Comparison of ENCODE assay signal across 12 cellular contexts in genomic region chr14:101364503-101365328, GRCh38.
A peak's percentile ranks its signal among the peaks of the same experiment; 100 is the strongest.
DNase-seq lines count a peak whose midpoint lies in the region; ATAC-seq and TF ChIP-seq lines count a peak whose summit lies in the region.
"Had no signal": no experiment of that assay in that cellular context is flagged by ENCODE, and none has a peak within 500 bp of the region (broad histone marks: within the 10 kb centered on the region; RNA-seq: fewer than 3 reads in every experiment).

No MANE protein-coding gene starts in this region.

- DNase-seq in Peyer's patch (peak in 1 of 3 donors; percentile 72), HK-2 (ENCODE audit: unreplicated experiment) (no peak), T-helper 1 cell (no peak), NCI-H748 treated with DMSO at 0.1 percent for 48 hours (lab: John Stamatoyannopoulos, UW) (no peak)
- DNase-seq in effector memory CD8-positive, alpha-beta T cell, result no peak
- DNase-seq: CD8-positive, alpha-beta memory T cell; natural killer cell; stimulated activated naive B cell treated with anti-CD40 and anti-IgM and Interleukin-4, amounts not matched to agents 10 μg/mL and 1 μg/mL and 100 μg/mL, for 72 hours had no signal

- H3K36me3 ChIP-seq in Peyer's patch (no peaks in the 10 kb centered on the region), esophagus (ENCODE audit: control insufficient read depth in 2 of 2, insufficient read depth in 2 of 2, low read length in 1 of 2) (no peaks in the 10 kb centered on the region), subcutaneous abdominal adipose tissue (ENCODE audit: control insufficient read depth in 5 of 5, insufficient read depth in 5 of 5, low read length in 5 of 5) (no peaks in the 10 kb centered on the region)

- H3K27ac ChIP-seq in Peyer's patch (peak overlapping the region; percentile 32 to 78 (median 59)), esophagus (ENCODE audit: low read depth in 2 of 2, low read length in 1 of 2) (peak overlapping the region; percentile 65 to 78), subcutaneous abdominal adipose tissue (ENCODE audit: low read depth, low read length) (peak overlapping the region; percentile 30)

- peak overlapping the region; percentile 89 to 95 (median 91) for H3K27ac Mint-ChIP-seq in nephron
- no peak overlapping the region for H3K27ac Mint-ChIP-seq in effector memory CD8-positive, alpha-beta T cell
- H3K27ac Mint-ChIP-seq: CD8-positive, alpha-beta memory T cell; natural killer cell; stimulated activated naive B cell treated with anti-CD40 and anti-IgM and Interleukin-4, amounts not matched to agents 10 μg/mL and 1 μg/mL and 100 μg/mL, for 72 hours; T-helper 1 cell treated with Interleukin-12 subunit alpha and Interleukin-12 subunit beta and Interleukin-4 antibody, amounts not matched to agents 30 μg/mL and 1 μg/mL, for 36 hours had no signal

- TF ChIP-seq CTCF in Peyer's patch (IDR thresholded peaks at IDR 0.05), result no peak
- TF ChIP-seq CTCF in nephron (IDR thresholded peaks at IDR 0.05; ENCODE audit: unreplicated experiment in 3 of 3), result no peak

- H3K9me3 ChIP-seq in Peyer's patch, result no peaks in the 10 kb centered on the region
- H3K9me3 ChIP-seq in esophagus (ENCODE audit: control insufficient read depth in 2 of 2, insufficient read depth in 1 of 2, low read depth in 1 of 2, low read length in 1 of 2), result peaks cover 0 to 3% of the 10 kb centered on the region in 2 donors
- H3K9me3 ChIP-seq in subcutaneous abdominal adipose tissue (ENCODE audit: control insufficient read depth in 5 of 5, low read length in 5 of 5), result no peaks in the 10 kb centered on the region

- H3K4me3 Mint-ChIP-seq in nephron, result peak overlapping the region; percentile 29 to 68 (median 36)
- no peak overlapping the region for H3K4me3 Mint-ChIP-seq in effector memory CD8-positive, alpha-beta T cell
- H3K4me3 Mint-ChIP-seq: CD8-positive, alpha-beta memory T cell; natural killer cell; stimulated activated naive B cell treated with anti-CD40 and anti-IgM and Interleukin-4, amounts not matched to agents 10 μg/mL and 1 μg/mL and 100 μg/mL, for 72 hours; T-helper 1 cell treated with Interleukin-12 subunit alpha and Interleukin-12 subunit beta and Interleukin-4 antibody, amounts not matched to agents 30 μg/mL and 1 μg/mL, for 36 hours had no signal

- peaks cover 62% of the 10 kb centered on the region for H3K4me1 Mint-ChIP-seq in nephron
- no peaks in the 10 kb centered on the region for H3K4me1 Mint-ChIP-seq in effector memory CD8-positive, alpha-beta T cell (ENCODE audit: low read depth in 2 of 2)
- H3K4me1 Mint-ChIP-seq: CD8-positive, alpha-beta memory T cell; natural killer cell had no signal

- ATAC-seq in effector memory CD8-positive, alpha-beta T cell (replicated peaks), result no peak
- ATAC-seq: natural killer cell; stimulated activated naive B cell treated with anti-CD40 and anti-IgM and Interleukin-4, amounts not matched to agents 10 μg/mL and 1 μg/mL and 100 μg/mL, for 72 hours had no signal

- peaks cover 46% of the 10 kb centered on the region for H3K27me3 Mint-ChIP-seq in nephron (ENCODE audit: low read depth)
- H3K27me3 Mint-ChIP-seq in effector memory CD8-positive, alpha-beta T cell, result peaks cover 46 to 88% of the 10 kb centered on the region in 2 donors

- H3K9ac ChIP-seq in subcutaneous abdominal adipose tissue (ENCODE audit: low read length in 5 of 5), result peak overlapping the region in 2 of 5 donors; percentile 38 to 53

- TF ChIP-seq POLR2A in Peyer's patch (IDR thresholded peaks at IDR 0.05), result no peak

- no peak overlapping the region for H3K4me3 ChIP-seq in Peyer's patch
- H3K4me3 ChIP-seq in esophagus (ENCODE audit: low read depth in 1 of 2, low read length in 2 of 2), result no peak overlapping the region
- H3K4me3 ChIP-seq in subcutaneous abdominal adipose tissue (ENCODE audit: low read depth in 1 of 5, low read length in 5 of 5), result peak overlapping the region in 1 of 5 donors; percentile 47

- H3K27me3 ChIP-seq in Peyer's patch, result no peaks in the 10 kb centered on the region
- no peaks in the 10 kb centered on the region for H3K27me3 ChIP-seq in esophagus (ENCODE audit: control insufficient read depth in 1 of 2, insufficient read depth in 2 of 2, low read length in 2 of 2)
- peaks cover 0 to 3% (median 0%) of the 10 kb centered on the region in 5 donors for H3K27me3 ChIP-seq in subcutaneous abdominal adipose tissue (ENCODE audit: control insufficient read depth in 5 of 5, insufficient read depth in 4 of 5, low read length in 5 of 5)

- H3K4me1 ChIP-seq in Peyer's patch (no peaks in the 10 kb centered on the region), esophagus (ENCODE audit: control insufficient read depth in 2 of 2, insufficient read depth in 2 of 2, low read length in 1 of 2) (peaks cover 0 to 2% of the 10 kb centered on the region in 2 donors), subcutaneous abdominal adipose tissue (ENCODE audit: control insufficient read depth in 5 of 5, insufficient read depth in 5 of 5, low read length in 5 of 5) (peaks cover 3 to 47% (median 43%) of the 10 kb centered on the region in 5 donors)

- no peaks in the 10 kb centered on the region for H3K9me3 Mint-ChIP-seq in nephron
- H3K9me3 Mint-ChIP-seq in effector memory CD8-positive, alpha-beta T cell, result no peaks in the 10 kb centered on the region
- H3K9me3 Mint-ChIP-seq: CD8-positive, alpha-beta memory T cell; natural killer cell; T-helper 1 cell treated with Interleukin-12 subunit alpha and Interleukin-12 subunit beta and Interleukin-4 antibody, amounts not matched to agents 30 μg/mL and 1 μg/mL, for 36 hours had no signal

- H3K36me3 Mint-ChIP-seq in nephron (ENCODE audit: low read depth), result no peaks in the 10 kb centered on the region
- no peaks in the 10 kb centered on the region for H3K36me3 Mint-ChIP-seq in effector memory CD8-positive, alpha-beta T cell (ENCODE audit: insufficient read depth)
- H3K36me3 Mint-ChIP-seq: CD8-positive, alpha-beta memory T cell; natural killer cell had no signal

- 65 to 66% methylated on average over 42 of the region's 42 CpGs for WGBS in esophagus, 2 donors

Comparison
In these comparisons a context has a peak if more than half of its experiments do, and no peak if none do; other contexts are left out.
1. H3K27ac Mint-ChIP-seq: peak in nephron (3 of 3); none in effector memory CD8-positive, alpha-beta T cell (0 of 2).
2. H3K4me3 Mint-ChIP-seq: peak in nephron (3 of 3); none in effector memory CD8-positive, alpha-beta T cell (0 of 2).
3. Peak in every context shown above with its lines, with median percentiles within 50 percentile points of each other: H3K27ac ChIP-seq.